ENCODE assay signal across 1 cellular context in genomic region chr17:51166198-51166986, GRCh38.
TF ChIP-seq lines count a peak whose summit lies in the region.

TSS of gene NME2 (plus strand) at chr17:51166411. CDS start at chr17:51166831, 420 bp downstream.

TF ChIP-seq in A549, 52 proteins besides CTCF, POLR2A, EP300 and RAD21 (continued from another document):
- TF ChIP-seq PBX3 (IDR thresholded peaks at IDR 0.05) (0 out of 2 replicates have a peak, but pooled peaks have one; percentile 9), MAZ (IDR thresholded peaks at IDR 0.05; ENCODE audit: borderline replicate concordance, low read depth, low read length) (no peak), E2F6 (IDR thresholded peaks at IDR 0.05; ENCODE audit: borderline replicate concordance, low read depth) (peak; percentile 69), GATA3 (IDR thresholded peaks at IDR 0.05; ENCODE audit: borderline replicate concordance) (peak; percentile 9; the same call in 1 of the 2 replicates)
